Comparison of ENCODE assay signal across 8 cellular contexts in genomic region chr5:102681403-102681983, GRCh38.
DNase-seq lines count a peak whose midpoint lies in the region; ATAC-seq lines count a peak whose summit lies in the region.

No MANE protein-coding gene starts in this region.

- no peak overlapping the region for H3K27ac Mint-ChIP-seq in effector memory CD8-positive, alpha-beta T cell

- no peaks in the 10 kb centered on the region for H3K36me3 Mint-ChIP-seq in effector memory CD8-positive, alpha-beta T cell (ENCODE audit: insufficient read depth)

- peaks cover 0 to 7% of the 10 kb centered on the region in 2 donors for H3K27me3 Mint-ChIP-seq in effector memory CD8-positive, alpha-beta T cell

- H3K9me3 Mint-ChIP-seq in effector memory CD8-positive, alpha-beta T cell, result no peaks in the 10 kb centered on the region

- DNase-seq in COLO668 (lab: John Stamatoyannopoulos, UW; ENCODE audit: unreplicated experiment) (peak; percentile 55), NCI-H69 (lab: John Stamatoyannopoulos, UW) (peak; percentile 92), midbrain (lab: John Stamatoyannopoulos, UW) (peak; percentile 78)
- peak; percentile 74 to 79 for DNase-seq in activated CD4-positive, alpha-beta T cell treated with anti-CD3 and anti-CD28 coated beads, Interleukin-2, amount 50 U/mL, for 48 hours
- peak; percentile 50 to 55 (median 54) for DNase-seq in effector memory CD8-positive, alpha-beta T cell
- DNase-seq in stimulated activated CD8-positive, alpha-beta memory T cell treated with anti-CD3 and anti-CD28 coated beads, Interleukin-7, amount 100 ng/mL, for 4 hours (ENCODE audit: low read depth in 2 of 2), result peak; percentile 4 to 36

- H3K4me3 Mint-ChIP-seq in effector memory CD8-positive, alpha-beta T cell, result no peak overlapping the region

- ATAC-seq in GM19438 (IDR thresholded peaks at IDR 0.05; ENCODE audit: low read depth, unreplicated experiment) (peak; percentile 98), HG03469 (IDR thresholded peaks at IDR 0.05; ENCODE audit: unreplicated experiment) (peak; percentile 96)
- ATAC-seq in effector memory CD8-positive, alpha-beta T cell (replicated peaks), result peak; percentile 75

- peaks cover 0 to 4% of the 10 kb centered on the region in 2 donors for H3K4me1 Mint-ChIP-seq in effector memory CD8-positive, alpha-beta T cell (ENCODE audit: low read depth in 2 of 2)

Comparison
In these comparisons a context has a peak if more than half of its experiments do, and no peak if none do; other contexts are left out.
1. Peak in every context shown above with its lines: DNase-seq and ATAC-seq.
2. DNase-seq: peak in every context shown above with its lines; median percentile 92 in NCI-H69; 78 in midbrain; 76 in activated CD4-positive, alpha-beta T cell treated with anti-CD3 and anti-CD28 coated beads, Interleukin-2, amount 50 U/mL, for 48 hours; 55 in COLO668; 54 in effector memory CD8-positive, alpha-beta T cell; 20 in stimulated activated CD8-positive, alpha-beta memory T cell treated with anti-CD3 and anti-CD28 coated beads, Interleukin-7, amount 100 ng/mL, for 4 hours.